ENCODE assay signal across 8 cellular contexts in the genomic region with DNA sequence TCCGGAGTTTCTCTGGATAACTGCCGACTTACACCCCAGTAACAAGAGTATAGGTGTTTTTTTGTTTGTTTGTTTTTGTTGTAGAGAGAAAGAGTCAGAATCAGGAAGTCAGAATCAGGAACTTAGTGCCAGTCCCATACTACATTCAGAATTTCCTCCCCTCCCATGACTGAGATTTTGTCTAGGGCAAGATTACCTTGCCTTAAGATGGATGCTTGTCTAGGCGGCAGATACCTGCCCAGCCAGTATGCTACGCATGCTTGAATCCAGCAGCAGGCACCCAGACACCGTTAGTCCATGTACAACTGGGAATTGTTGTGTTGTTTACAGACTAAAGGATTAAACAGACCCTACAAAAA. TPM values are rescaled to one million over a fixed set of nuclear protein-coding genes. Genes with fewer than 3 reads are reported as not detected.
A peak's percentile ranks its signal among the peaks of the same experiment; 100 is the strongest.
DNase-seq lines count a peak whose midpoint lies in the region; ATAC-seq and TF ChIP-seq lines count a peak whose summit lies in the region.

No MANE protein-coding gene starts in this region.

- no peak for ATAC-seq in gastroesophageal sphincter

- no peak for TF ChIP-seq EP300 in gastroesophageal sphincter (IDR thresholded peaks at IDR 0.05)

- peak overlapping the region; percentile 77 to 82 (median 78) for H3K27ac ChIP-seq in gastroesophageal sphincter

- H3K4me3 Mint-ChIP-seq in CD14-positive monocyte: peak overlapping the region; percentile 84 to 96

- peaks cover 33% of the 10 kb centered on the region for H3K4me1 Mint-ChIP-seq in CD14-positive monocyte

- TF ChIP-seq CTCF in CD14-positive monocyte (IDR thresholded peaks at IDR 0.05) (no peak), LNCaP clone FGC (IDR thresholded peaks at IDR 0.05; ENCODE audit: control insufficient read depth, extremely low read depth, insufficient read depth) (no peak), WI38 (IDR thresholded peaks at IDR 0.05; ENCODE audit: low read depth, low read length) (no peak), gastroesophageal sphincter (IDR thresholded peaks at IDR 0.05) (no peak)

- peaks cover 71 to 77% of the 10 kb centered on the region in 2 donors for H3K36me3 Mint-ChIP-seq in CD14-positive monocyte

- H3K4me3 ChIP-seq in LNCaP clone FGC (ENCODE audit: low read depth, low read length) (peak overlapping the region; percentile 58), WI38 (ENCODE audit: low read depth, low read length) (peak overlapping the region; percentile 57), gastroesophageal sphincter (peak overlapping the region; percentile 53 to 83)

- 17 to 21% methylated on average over 4 to 5 of the region's 5 CpGs for WGBS in gastroesophageal sphincter (ENCODE audit: low coverage in 1 of 2), 2 donors

- no peak for TF ChIP-seq POLR2A in gastroesophageal sphincter (IDR thresholded peaks at IDR 0.05)

- intact Hi-C loops in CD14-positive monocyte (cut with micrococcal nuclease): loop anchor here (5.0 to 10.0 kb wide), 2 partner anchors 297 to 300 kb away; a partner anchor contains a TSS

- H3K9me3 Mint-ChIP-seq in CD14-positive monocyte: no peaks in the 10 kb centered on the region

- no peaks in the 10 kb centered on the region for H3K27me3 ChIP-seq in gastroesophageal sphincter

- peaks cover 3 to 82% (median 19%) of the 10 kb centered on the region in 3 donors for H3K4me1 ChIP-seq in gastroesophageal sphincter

- peak overlapping the region; percentile 96 to 100 (median 99) for H3K27ac Mint-ChIP-seq in CD14-positive monocyte

- no peaks in the 10 kb centered on the region for H3K27me3 Mint-ChIP-seq in CD14-positive monocyte (ENCODE audit: low read depth in 3 of 3)

- H3K36me3 ChIP-seq in gastroesophageal sphincter: peaks cover 6 to 77% of the 10 kb centered on the region in 2 donors

- no peak for DNase-seq in CD14-positive monocyte (ENCODE audit: low spot score)
- DNase-seq in LNCaP clone FGC (ENCODE audit: low read depth): no peak
- DNase-seq in renal cortical epithelial cell (ENCODE audit: low read depth): peak; percentile 40
- no peak for DNase-seq in NK-92 (lab: John Stamatoyannopoulos, UW; ENCODE audit: unreplicated experiment)
- DNase-seq in COLO829 (ENCODE audit: low spot score): no peak
- DNase-seq in cerebellar cortex (ENCODE audit: low spot score): no peak

- no peaks in the 10 kb centered on the region for H3K9me3 ChIP-seq in gastroesophageal sphincter

RNA-seq across cellular contexts. Expression of a gene that starts 6.1 kb away (rescaled TPM):
- polyA plus RNA-seq in CD14-positive monocyte: 100 to 1,000 TPM; 258 to 281 TPM
- total RNA-seq in gastroesophageal sphincter: 100 to 1,000 TPM; 143 to 190 (median 187) TPM
- 334 and 413 TPM in 2 replicates for total RNA-seq in renal cortical epithelial cell

RNA-seq across cellular contexts. Expression of a gene that starts 33.5 kb away (rescaled TPM):
- polyA plus RNA-seq in CD14-positive monocyte: under 1 TPM; 0.74 to 0.92 TPM
- 1 to 10 TPM in 1 of 4 donors, under 1 TPM in 2, not detected in 1; 0.67 to 3.1 (median 0.78) TPM for total RNA-seq in gastroesophageal sphincter
- 4.3 and 11.8 TPM in 2 replicates for total RNA-seq in renal cortical epithelial cell

RNA-seq across cellular contexts. Expression of a gene that starts 33.6 kb away (rescaled TPM):
- polyA plus RNA-seq in CD14-positive monocyte: 10 to 100 TPM; 12.3 to 16.9 TPM
- 10 to 100 TPM in 1 of 4 donors, 1 to 10 TPM in 3; 4.9 to 15.3 (median 7.7) TPM for total RNA-seq in gastroesophageal sphincter
- total RNA-seq in renal cortical epithelial cell: 33.5 and 35.6 TPM in 2 replicates
